9 cellular contexts compared by ENCODE assay signal in the genomic region with DNA sequence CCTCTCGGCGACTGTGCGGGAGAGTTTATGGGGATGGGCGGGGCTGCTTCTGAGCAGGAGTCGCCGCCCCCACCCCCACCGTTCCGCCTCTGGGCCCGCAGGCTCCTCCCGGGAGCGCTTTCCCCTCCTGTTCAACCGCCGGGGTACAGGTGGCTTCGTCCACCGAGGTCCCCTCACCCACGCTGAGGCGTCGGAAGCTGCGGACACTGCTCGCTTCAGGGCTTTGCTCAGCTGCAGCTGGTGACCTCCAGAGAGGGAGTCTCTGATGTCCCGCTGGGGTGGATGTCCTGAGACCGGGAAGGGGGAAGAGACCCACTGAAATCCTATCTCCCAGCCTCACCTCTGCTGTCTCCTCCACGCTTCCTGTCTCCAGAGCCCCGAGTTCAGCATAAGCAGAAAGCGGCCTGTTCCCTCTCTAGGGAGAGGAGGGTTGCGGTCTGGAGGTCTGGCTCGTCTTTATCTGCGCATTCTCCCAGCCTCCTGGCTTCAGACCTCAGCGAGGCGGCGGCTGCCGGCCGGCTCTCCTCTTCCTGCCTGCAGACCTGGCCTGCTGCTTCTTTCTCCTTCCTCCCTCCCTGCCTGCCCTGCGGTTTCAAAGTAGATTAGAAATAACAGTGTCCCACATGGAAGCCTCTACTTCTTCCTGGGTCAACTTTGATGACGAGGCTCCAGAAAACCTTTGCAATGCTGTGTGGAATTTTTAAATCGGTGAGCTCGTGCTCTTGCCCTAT. TPM values are rescaled to one million over a fixed set of nuclear protein-coding genes. Genes with fewer than 3 reads are reported as not detected.
DNase-seq lines count a peak whose midpoint lies in the region; ATAC-seq and TF ChIP-seq lines count a peak whose summit lies in the region.
"Had no signal": no experiment of that assay in that cellular context is flagged by ENCODE, and none has a peak within 500 bp of the region (broad histone marks: within the 10 kb centered on the region; RNA-seq: fewer than 3 reads in every experiment).

No MANE protein-coding gene starts in this region.

- no peaks in the 10 kb centered on the region for H3K9me3 ChIP-seq in effector memory CD4-positive, alpha-beta T cell (ENCODE audit: control insufficient read depth, low read length)
- no peaks in the 10 kb centered on the region for H3K9me3 ChIP-seq in prostate gland

- DNase-seq in EH (ENCODE audit: low read depth) (peak; percentile 31), NCI-H526 treated with DMSO at 0.1 percent for 48 hours (lab: John Stamatoyannopoulos, UW) (peak; percentile 56), prostate gland (ENCODE audit: low spot score) (no peak), globus pallidus (ENCODE audit: low spot score) (no peak), cortex of kidney (lab: John Stamatoyannopoulos, UW) (no peak), NCI-H128 (lab: John Stamatoyannopoulos, UW; ENCODE audit: unreplicated experiment) (no peak)
- no peak for DNase-seq in effector memory CD4-positive, alpha-beta T cell

- intact Hi-C loops in prostate gland (cut with DNase I), result no loop called here

- no peak for ATAC-seq in HG02678 (IDR thresholded peaks at IDR 0.05; ENCODE audit: unreplicated experiment)

- TF ChIP-seq CTCF in prostate gland (IDR thresholded peaks at IDR 0.05), result no peak

- peaks cover 9% of the 10 kb centered on the region for H3K27me3 ChIP-seq in effector memory CD4-positive, alpha-beta T cell (replicated peaks; ENCODE audit: control insufficient read depth, insufficient read depth, low read length, poor library complexity, severe bottlenecking)
- no peaks in the 10 kb centered on the region for H3K27me3 ChIP-seq in prostate gland (replicated peaks; ENCODE audit: insufficient read depth)
- H3K27me3 ChIP-seq: cardiac muscle cell had no signal

- peak overlapping the region; percentile 33 for H3K4me3 ChIP-seq in effector memory CD4-positive, alpha-beta T cell (ENCODE audit: insufficient read depth, low read depth, low read length, poor library complexity, severe bottlenecking)
- peak overlapping the region; percentile 17 to 19 for H3K4me3 ChIP-seq in prostate gland
- H3K4me3 ChIP-seq: cardiac muscle cell had no signal

- no peak overlapping the region for H3K27ac ChIP-seq in effector memory CD4-positive, alpha-beta T cell (ENCODE audit: insufficient read depth, low read length, poor library complexity, severe bottlenecking)
- no peak overlapping the region for H3K27ac ChIP-seq in prostate gland
- H3K27ac ChIP-seq: cardiac muscle cell had no signal

- TF ChIP-seq POLR2A in prostate gland (IDR thresholded peaks at IDR 0.05), result no peak

- 11% methylated on average over 28 of the region's 37 CpGs for WGBS in prostate gland

- H3K4me1 ChIP-seq in effector memory CD4-positive, alpha-beta T cell (ENCODE audit: control insufficient read depth, insufficient read depth, low read length, poor library complexity, severe bottlenecking), result peaks cover 26% of the 10 kb centered on the region
- H3K4me1 ChIP-seq in prostate gland (replicated peaks), result no peaks in the 10 kb centered on the region

- no peaks in the 10 kb centered on the region for H3K36me3 ChIP-seq in effector memory CD4-positive, alpha-beta T cell (ENCODE audit: control insufficient read depth, insufficient read depth, low read length)
- no peaks in the 10 kb centered on the region for H3K36me3 ChIP-seq in prostate gland
- H3K36me3 ChIP-seq: cardiac muscle cell had no signal

RNA-seq across cellular contexts. Expression of gene CYP2E1, which starts 1.8 kb away (rescaled TPM):
- 1 to 10 TPM; 3.7 to 8.1 TPM for total RNA-seq in prostate gland

RNA-seq across cellular contexts. Expression of gene SYCE1, which starts 36.4 kb away (rescaled TPM):
- 10 to 100 TPM in 1 of 2 donors, 1 to 10 TPM in 1; 1.7 to 12.3 TPM for total RNA-seq in prostate gland
- total RNA-seq: cardiac muscle cell had no signal

Comparison
In these comparisons a context has a peak if more than half of its experiments do, and no peak if none do; other contexts are left out.
1. DNase-seq: peak in EH (single experiment) and NCI-H526 treated with DMSO at 0.1 percent for 48 hours (single experiment); none in effector memory CD4-positive, alpha-beta T cell (0 of 3), prostate gland (single experiment), globus pallidus (single experiment), cortex of kidney (single experiment) and NCI-H128 (single experiment).